Comparison of ENCODE assay signal across 2 cellular contexts in the genomic region with DNA sequence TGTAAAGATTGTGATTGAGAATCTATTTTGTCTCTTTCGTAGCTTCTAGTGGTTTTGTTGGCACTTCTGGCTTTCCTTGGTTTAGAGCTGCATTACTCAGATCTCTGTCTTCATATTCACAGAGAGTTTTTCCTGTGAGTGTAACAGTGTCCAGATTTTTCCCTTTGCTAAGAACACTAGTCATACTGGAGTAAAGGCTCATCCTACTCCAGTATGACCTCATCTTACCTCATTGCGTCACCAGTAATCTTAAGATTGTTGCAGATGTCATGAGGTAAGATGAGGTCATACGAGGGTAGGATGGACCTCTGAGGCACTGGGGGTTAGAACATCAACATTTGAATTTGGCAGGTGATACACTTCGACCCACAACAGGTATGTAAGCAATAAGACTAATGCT.
TF ChIP-seq lines count a peak whose summit lies in the region.

No MANE protein-coding gene starts in this region.

TF ChIP-seq in HepG2, 621 proteins besides CTCF, POLR2A, EP300 and RAD21 (continued from another document):
- TF ChIP-seq, protein P1, sequence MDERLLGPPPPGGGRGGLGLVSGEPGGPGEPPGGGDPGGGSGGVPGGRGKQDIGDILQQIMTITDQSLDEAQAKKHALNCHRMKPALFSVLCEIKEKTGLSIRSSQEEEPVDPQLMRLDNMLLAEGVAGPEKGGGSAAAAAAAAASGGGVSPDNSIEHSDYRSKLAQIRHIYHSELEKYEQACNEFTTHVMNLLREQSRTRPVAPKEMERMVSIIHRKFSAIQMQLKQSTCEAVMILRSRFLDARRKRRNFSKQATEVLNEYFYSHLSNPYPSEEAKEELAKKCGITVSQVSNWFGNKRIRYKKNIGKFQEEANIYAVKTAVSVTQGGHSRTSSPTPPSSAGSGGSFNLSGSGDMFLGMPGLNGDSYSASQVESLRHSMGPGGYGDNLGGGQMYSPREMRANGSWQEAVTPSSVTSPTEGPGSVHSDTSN (CRISPR knock-in tag; IDR thresholded peaks at IDR 0.05): no peak
- 0 out of 2 replicates have a peak, but pooled peaks have one; percentile 30 for TF ChIP-seq CREB1 (IDR thresholded peaks at IDR 0.05)
- TF ChIP-seq CREB1 (CRISPR knock-in tag; IDR thresholded peaks at IDR 0.05): no peak
- no peak for TF ChIP-seq NFE2 (CRISPR knock-in tag; IDR thresholded peaks at IDR 0.05)
- no peak for TF ChIP-seq ZFP90 (CRISPR knock-in tag; IDR thresholded peaks at IDR 0.05; ENCODE audit: borderline replicate concordance)
- TF ChIP-seq MAFF (IDR thresholded peaks at IDR 0.05; ENCODE audit: low read depth, low read length): no peak
- no peak for TF ChIP-seq NPAS2 (CRISPR knock-in tag; IDR thresholded peaks at IDR 0.05; ENCODE audit: borderline replicate concordance)
- TF ChIP-seq, protein P2, sequence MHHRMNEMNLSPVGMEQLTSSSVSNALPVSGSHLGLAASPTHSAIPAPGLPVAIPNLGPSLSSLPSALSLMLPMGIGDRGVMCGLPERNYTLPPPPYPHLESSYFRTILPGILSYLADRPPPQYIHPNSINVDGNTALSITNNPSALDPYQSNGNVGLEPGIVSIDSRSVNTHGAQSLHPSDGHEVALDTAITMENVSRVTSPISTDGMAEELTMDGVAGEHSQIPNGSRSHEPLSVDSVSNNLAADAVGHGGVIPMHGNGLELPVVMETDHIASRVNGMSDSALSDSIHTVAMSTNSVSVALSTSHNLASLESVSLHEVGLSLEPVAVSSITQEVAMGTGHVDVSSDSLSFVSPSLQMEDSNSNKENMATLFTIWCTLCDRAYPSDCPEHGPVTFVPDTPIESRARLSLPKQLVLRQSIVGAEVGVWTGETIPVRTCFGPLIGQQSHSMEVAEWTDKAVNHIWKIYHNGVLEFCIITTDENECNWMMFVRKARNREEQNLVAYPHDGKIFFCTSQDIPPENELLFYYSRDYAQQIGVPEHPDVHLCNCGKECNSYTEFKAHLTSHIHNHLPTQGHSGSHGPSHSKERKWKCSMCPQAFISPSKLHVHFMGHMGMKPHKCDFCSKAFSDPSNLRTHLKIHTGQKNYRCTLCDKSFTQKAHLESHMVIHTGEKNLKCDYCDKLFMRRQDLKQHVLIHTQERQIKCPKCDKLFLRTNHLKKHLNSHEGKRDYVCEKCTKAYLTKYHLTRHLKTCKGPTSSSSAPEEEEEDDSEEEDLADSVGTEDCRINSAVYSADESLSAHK (CRISPR knock-in tag; IDR thresholded peaks at IDR 0.05; ENCODE audit: borderline replicate concordance): no peak
- TF ChIP-seq ZNF674 (CRISPR knock-in tag; IDR thresholded peaks at IDR 0.05; ENCODE audit: low read depth): no peak
- no peak for TF ChIP-seq THYN1 (CRISPR knock-in tag; IDR thresholded peaks at IDR 0.05; ENCODE audit: borderline replicate concordance, low read depth)
- TF ChIP-seq ATF7 (IDR thresholded peaks at IDR 0.05): peak; percentile 76
- TF ChIP-seq ATF7 (CRISPR knock-in tag; IDR thresholded peaks at IDR 0.05): no peak
TF ChIP-seq in HepG2: peak in this region for 3.

TF ChIP-seq in WTC11, 78 proteins besides CTCF, POLR2A, EP300 and RAD21 (continued from another document):
- TF ChIP-seq, protein P3, sequence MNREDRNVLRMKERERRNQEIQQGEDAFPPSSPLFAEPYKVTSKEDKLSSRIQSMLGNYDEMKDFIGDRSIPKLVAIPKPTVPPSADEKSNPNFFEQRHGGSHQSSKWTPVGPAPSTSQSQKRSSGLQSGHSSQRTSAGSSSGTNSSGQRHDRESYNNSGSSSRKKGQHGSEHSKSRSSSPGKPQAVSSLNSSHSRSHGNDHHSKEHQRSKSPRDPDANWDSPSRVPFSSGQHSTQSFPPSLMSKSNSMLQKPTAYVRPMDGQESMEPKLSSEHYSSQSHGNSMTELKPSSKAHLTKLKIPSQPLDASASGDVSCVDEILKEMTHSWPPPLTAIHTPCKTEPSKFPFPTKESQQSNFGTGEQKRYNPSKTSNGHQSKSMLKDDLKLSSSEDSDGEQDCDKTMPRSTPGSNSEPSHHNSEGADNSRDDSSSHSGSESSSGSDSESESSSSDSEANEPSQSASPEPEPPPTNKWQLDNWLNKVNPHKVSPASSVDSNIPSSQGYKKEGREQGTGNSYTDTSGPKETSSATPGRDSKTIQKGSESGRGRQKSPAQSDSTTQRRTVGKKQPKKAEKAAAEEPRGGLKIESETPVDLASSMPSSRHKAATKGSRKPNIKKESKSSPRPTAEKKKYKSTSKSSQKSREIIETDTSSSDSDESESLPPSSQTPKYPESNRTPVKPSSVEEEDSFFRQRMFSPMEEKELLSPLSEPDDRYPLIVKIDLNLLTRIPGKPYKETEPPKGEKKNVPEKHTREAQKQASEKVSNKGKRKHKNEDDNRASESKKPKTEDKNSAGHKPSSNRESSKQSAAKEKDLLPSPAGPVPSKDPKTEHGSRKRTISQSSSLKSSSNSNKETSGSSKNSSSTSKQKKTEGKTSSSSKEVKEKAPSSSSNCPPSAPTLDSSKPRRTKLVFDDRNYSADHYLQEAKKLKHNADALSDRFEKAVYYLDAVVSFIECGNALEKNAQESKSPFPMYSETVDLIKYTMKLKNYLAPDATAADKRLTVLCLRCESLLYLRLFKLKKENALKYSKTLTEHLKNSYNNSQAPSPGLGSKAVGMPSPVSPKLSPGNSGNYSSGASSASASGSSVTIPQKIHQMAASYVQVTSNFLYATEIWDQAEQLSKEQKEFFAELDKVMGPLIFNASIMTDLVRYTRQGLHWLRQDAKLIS (CRISPR knock-in tag; IDR thresholded peaks at IDR 0.05; ENCODE audit: borderline replicate concordance): no peak
- TF ChIP-seq ZNF396 (CRISPR knock-in tag; IDR thresholded peaks at IDR 0.05; ENCODE audit: borderline replicate concordance) (no peak), ZNF416 (CRISPR knock-in tag; IDR thresholded peaks at IDR 0.05) (no peak), GRHL2 (CRISPR knock-in tag; IDR thresholded peaks at IDR 0.05; ENCODE audit: insufficient replicate concordance, severe bottlenecking) (no peak), GABPB1 (CRISPR knock-in tag; IDR thresholded peaks at IDR 0.05) (no peak), ELF4 (CRISPR knock-in tag; IDR thresholded peaks at IDR 0.05; ENCODE audit: low read depth) (no peak), ESRRA (CRISPR knock-in tag; IDR thresholded peaks at IDR 0.05; ENCODE audit: borderline replicate concordance) (no peak), TEAD4 (CRISPR knock-in tag; IDR thresholded peaks at IDR 0.05) (no peak), ZNF219 (CRISPR knock-in tag; IDR thresholded peaks at IDR 0.05; ENCODE audit: borderline replicate concordance) (no peak), CBFB (CRISPR knock-in tag; IDR thresholded peaks at IDR 0.05; ENCODE audit: low read depth) (no peak), PRRX2 (CRISPR knock-in tag; IDR thresholded peaks at IDR 0.05) (no peak), JUN (CRISPR knock-in tag; IDR thresholded peaks at IDR 0.05) (no peak)
- TF ChIP-seq, protein P4, sequence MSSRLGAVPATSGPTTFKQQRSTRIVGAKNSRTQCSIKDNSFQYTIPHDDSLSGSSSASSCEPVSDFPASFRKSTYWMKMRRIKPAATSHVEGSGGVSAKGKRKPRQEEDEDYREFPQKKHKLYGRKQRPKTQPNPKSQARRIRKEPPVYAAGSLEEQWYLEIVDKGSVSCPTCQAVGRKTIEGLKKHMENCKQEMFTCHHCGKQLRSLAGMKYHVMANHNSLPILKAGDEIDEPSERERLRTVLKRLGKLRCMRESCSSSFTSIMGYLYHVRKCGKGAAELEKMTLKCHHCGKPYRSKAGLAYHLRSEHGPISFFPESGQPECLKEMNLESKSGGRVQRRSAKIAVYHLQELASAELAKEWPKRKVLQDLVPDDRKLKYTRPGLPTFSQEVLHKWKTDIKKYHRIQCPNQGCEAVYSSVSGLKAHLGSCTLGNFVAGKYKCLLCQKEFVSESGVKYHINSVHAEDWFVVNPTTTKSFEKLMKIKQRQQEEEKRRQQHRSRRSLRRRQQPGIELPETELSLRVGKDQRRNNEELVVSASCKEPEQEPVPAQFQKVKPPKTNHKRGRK (CRISPR knock-in tag; IDR thresholded peaks at IDR 0.05; ENCODE audit: borderline replicate concordance): no peak
TF ChIP-seq in WTC11: peak in this region for 0.
